ENCODE assay signal across 27 cellular contexts in genomic region chr16:85629853-85630252, GRCh38.
"Had no signal": no experiment of that assay in that cellular context is flagged by ENCODE, and none has a peak within 500 bp of the region (broad histone marks: within the 10 kb centered on the region; RNA-seq: fewer than 3 reads in every experiment).

No MANE protein-coding gene starts in this region.

- H3K36me3 ChIP-seq: breast epithelium had no signal

- H3K4me3 ChIP-seq: breast epithelium, esophagus squamous epithelium, skin epidermis, upper lobe of left lung, vagina had no signal

- H3K9me3 Mint-ChIP-seq: central memory CD8-positive, alpha-beta T cell had no signal

- H3K9me3 ChIP-seq: neutrophil, vagina had no signal

- DNase-seq: activated CD4-positive, alpha-beta T cell treated with anti-CD3 and anti-CD28 coated beads for 48 hours; activated CD4-positive, alpha-beta T cell treated with anti-CD3 and anti-CD28 coated beads, Interleukin-2, amount 50 U/mL, for 48 hours; activated CD8-positive, alpha-beta memory T cell treated with anti-CD3 and anti-CD28 coated beads, Interleukin-2, amount 50 U/mL, for 4 hours; activated effector memory CD4-positive, alpha-beta T cell treated with anti-CD3 and anti-CD28 coated beads, Interleukin-2, amount 50 U/mL, for 16 hours; activated naive CD4-positive, alpha-beta T cell treated with anti-CD3 and anti-CD28 coated beads, Interleukin-2, amount 10 ng/mL, durations not matched to agents 7 days and 5 days; activated naive CD8-positive, alpha-beta T cell treated with anti-CD3 and anti-CD28 coated beads, Interleukin-2, amount 50 U/mL, for 24 hours; activated T-cell treated with anti-CD3 and anti-CD28 coated beads, Interleukin-2, amount 50 U/mL, for 1 hour; endodermal cell; esophagus squamous epithelium; foreskin melanocyte; left cardiac atrium; mammary epithelial cell; stimulated activated CD4-positive, alpha-beta T cell treated with anti-CD3 and anti-CD28 coated beads, Interleukin-12 subunit alpha, Interleukin-12 subunit beta, amount 100 ng/mL, for 4 hours; stimulated activated CD4-positive, alpha-beta T cell treated with anti-CD3 and anti-CD28 coated beads, Interleukin-4, amount 100 ng/mL, for 1 hour; stimulated activated naive CD8-positive, alpha-beta T cell treated with anti-CD3 and anti-CD28 coated beads, Interleukin-15, amount 100 ng/mL, for 72 hours; WERI-Rb-1 had no signal

- H3K27ac Mint-ChIP-seq: activated naive CD4-positive, alpha-beta T cell treated with anti-CD3 and anti-CD28 coated beads, Interleukin-2, amount 10 ng/mL, durations not matched to agents 7 days and 5 days; activated naive CD8-positive, alpha-beta T cell treated with anti-CD3 and anti-CD28 coated beads, Interleukin-2, amount 50 U/mL, for 24 hours; activated T-helper 1 cell treated with anti-CD3 and anti-CD28 coated beads, Interleukin-12 subunit alpha, Interleukin-12 subunit beta, Interleukin-2, Interleukin-4 antibody, amounts not matched to agents 30 ng/mL and 10 ng/mL and 1 ng/mL, durations not matched to agents 14 hours and 24 hours and 36 hours; dendritic cell treated with granulocyte-macrophage colony-stimulating factor and Interleukin-4, amounts not matched to agents 40 ng/mL and 50 ng/mL, for 4 days; nephron; stimulated activated naive CD8-positive, alpha-beta T cell treated with anti-CD3 and anti-CD28 coated beads, Interleukin-15, amount 100 ng/mL, for 72 hours had no signal

- H3K27me3 ChIP-seq: breast epithelium, esophagus squamous epithelium, neutrophil, upper lobe of left lung, vagina had no signal

- H3K4me3 Mint-ChIP-seq: activated naive CD4-positive, alpha-beta T cell treated with anti-CD3 and anti-CD28 coated beads, Interleukin-2, amount 10 ng/mL, durations not matched to agents 7 days and 5 days; activated naive CD8-positive, alpha-beta T cell treated with anti-CD3 and anti-CD28 coated beads, Interleukin-2, amount 50 U/mL, for 24 hours; activated T-helper 1 cell treated with anti-CD3 and anti-CD28 coated beads, Interleukin-12 subunit alpha, Interleukin-12 subunit beta, Interleukin-2, Interleukin-4 antibody, amounts not matched to agents 30 ng/mL and 10 ng/mL and 1 ng/mL, durations not matched to agents 14 hours and 24 hours and 36 hours; central memory CD8-positive, alpha-beta T cell; dendritic cell treated with granulocyte-macrophage colony-stimulating factor and Interleukin-4, amounts not matched to agents 40 ng/mL and 50 ng/mL, for 4 days; endodermal cell; nephron; stimulated activated naive CD8-positive, alpha-beta T cell treated with anti-CD3 and anti-CD28 coated beads, Interleukin-15, amount 100 ng/mL, for 72 hours had no signal

- ATAC-seq: activated CD4-positive, CD25-positive, alpha-beta regulatory T cell treated with anti-CD3 and anti-CD28 coated beads, Interleukin-2, amount 50 U/mL, for 24 hours; activated naive CD8-positive, alpha-beta T cell treated with anti-CD3 and anti-CD28 coated beads, Interleukin-2, amount 50 U/mL, for 24 hours; sciatic nerve; stimulated activated naive CD8-positive, alpha-beta T cell treated with anti-CD3 and anti-CD28 coated beads, Interleukin-15, amount 100 ng/mL, for 72 hours had no signal

- H3K27me3 Mint-ChIP-seq: activated naive CD4-positive, alpha-beta T cell treated with anti-CD3 and anti-CD28 coated beads, Interleukin-2, amount 10 ng/mL, durations not matched to agents 7 days and 5 days; activated naive CD8-positive, alpha-beta T cell treated with anti-CD3 and anti-CD28 coated beads, Interleukin-2, amount 50 U/mL, for 24 hours; central memory CD8-positive, alpha-beta T cell; dendritic cell treated with granulocyte-macrophage colony-stimulating factor and Interleukin-4, amounts not matched to agents 40 ng/mL and 50 ng/mL, for 4 days; stimulated activated naive CD8-positive, alpha-beta T cell treated with anti-CD3 and anti-CD28 coated beads, Interleukin-15, amount 100 ng/mL, for 72 hours had no signal

- H3K27ac ChIP-seq: breast epithelium, esophagus squamous epithelium, neutrophil, skin epidermis, upper lobe of left lung, vagina, WERI-Rb-1 had no signal
